ENCODE assay signal across 29 cellular contexts in genomic region chr5:145548097-145548496, GRCh38.
"Had no signal": no experiment of that assay in that cellular context is flagged by ENCODE, and none has a peak within 500 bp of the region (broad histone marks: within the 10 kb centered on the region; RNA-seq: fewer than 3 reads in every experiment).

No MANE protein-coding gene starts in this region.

- DNase-seq: effector CD8-positive, alpha-beta T cell; endodermal cell; foreskin fibroblast; gastrocnemius medialis; head of caudate nucleus; islet precursor cell; left lung; mesenchymal stem cell; naive thymus-derived CD4-positive, alpha-beta T cell; psoas muscle; retina; right lobe of liver; small intestine; stimulated activated CD4-positive, alpha-beta T cell treated with anti-CD3 and anti-CD28 coated beads, Interleukin-12 subunit alpha, Interleukin-12 subunit beta, amount 100 ng/mL, for 4 hours; stimulated activated CD4-positive, alpha-beta T cell treated with anti-CD3 and anti-CD28 coated beads, Interleukin-1b, Interleukin-23, amount 100 ng/mL, for 48 hours; stimulated activated CD4-positive, alpha-beta T cell treated with anti-CD3 and anti-CD28 coated beads, Interleukin-4, amount 100 ng/mL, for 1 hour; stimulated activated CD8-positive, alpha-beta memory T cell treated with anti-CD3 and anti-CD28 coated beads, Interleukin-4, amount 100 ng/mL, for 48 hours; stimulated activated naive CD4-positive, alpha-beta T cell; stimulated activated naive CD8-positive, alpha-beta T cell treated with anti-CD3 and anti-CD28 coated beads, Interleukin-15, amount 100 ng/mL, for 72 hours; transverse colon; upper lobe of right lung had no signal

- H3K9me3 ChIP-seq: gastrocnemius medialis, left lung, psoas muscle, right lobe of liver, suprapubic skin, transverse colon, upper lobe of right lung, vagina had no signal

- H3K27ac ChIP-seq: epithelial cell of prostate, gastrocnemius medialis, left lung, neural progenitor cell, psoas muscle, right lobe of liver, suprapubic skin, transverse colon, upper lobe of right lung, vagina had no signal

- H3K36me3 ChIP-seq: gastrocnemius medialis, left lung, neural progenitor cell, right lobe of liver, suprapubic skin, transverse colon, upper lobe of right lung, vagina had no signal

- H3K4me1 ChIP-seq: gastrocnemius medialis, left lung, psoas muscle, right lobe of liver, suprapubic skin, upper lobe of right lung, vagina had no signal

- H3K9me3 Mint-ChIP-seq: endodermal cell, mesothelial cell of epicardium, nephron, neural progenitor cell had no signal

- H3K4me3 ChIP-seq: gastrocnemius medialis, left lung, neural progenitor cell, psoas muscle, right lobe of liver, suprapubic skin, transverse colon, upper lobe of right lung, vagina had no signal

- H3K4me3 Mint-ChIP-seq: dendritic cell treated with granulocyte-macrophage colony-stimulating factor and Interleukin-4, amounts not matched to agents 40 ng/mL and 50 ng/mL, for 4 days; endodermal cell; mesothelial cell of epicardium; naive thymus-derived CD4-positive, alpha-beta T cell; nephron; neural progenitor cell; stimulated activated naive CD8-positive, alpha-beta T cell treated with anti-CD3 and anti-CD28 coated beads, Interleukin-15, amount 100 ng/mL, for 72 hours had no signal

- H3K27me3 Mint-ChIP-seq: dendritic cell treated with granulocyte-macrophage colony-stimulating factor and Interleukin-4, amounts not matched to agents 40 ng/mL and 50 ng/mL, for 4 days; naive thymus-derived CD4-positive, alpha-beta T cell; stimulated activated naive CD8-positive, alpha-beta T cell treated with anti-CD3 and anti-CD28 coated beads, Interleukin-15, amount 100 ng/mL, for 72 hours had no signal

- ATAC-seq: esophagus mucosa; gastrocnemius medialis; left lung; naive thymus-derived CD4-positive, alpha-beta T cell; psoas muscle; right lobe of liver; stimulated activated naive CD8-positive, alpha-beta T cell treated with anti-CD3 and anti-CD28 coated beads, Interleukin-15, amount 100 ng/mL, for 72 hours; upper lobe of right lung had no signal

- H3K27me3 ChIP-seq: gastrocnemius medialis, left lung, neural progenitor cell, right lobe of liver, suprapubic skin, transverse colon, upper lobe of right lung, vagina had no signal

- H3K4me1 Mint-ChIP-seq: endodermal cell; naive thymus-derived CD4-positive, alpha-beta T cell; nephron; neural progenitor cell; stimulated activated naive CD8-positive, alpha-beta T cell treated with anti-CD3 and anti-CD28 coated beads, Interleukin-15, amount 100 ng/mL, for 72 hours had no signal

- H3K27ac Mint-ChIP-seq: dendritic cell treated with granulocyte-macrophage colony-stimulating factor and Interleukin-4, amounts not matched to agents 40 ng/mL and 50 ng/mL, for 4 days; endodermal cell; mesothelial cell of epicardium; naive thymus-derived CD4-positive, alpha-beta T cell; neural progenitor cell; stimulated activated naive CD8-positive, alpha-beta T cell treated with anti-CD3 and anti-CD28 coated beads, Interleukin-15, amount 100 ng/mL, for 72 hours had no signal

- H3K36me3 Mint-ChIP-seq: mesothelial cell of epicardium; naive thymus-derived CD4-positive, alpha-beta T cell; neural progenitor cell had no signal
